8 cellular contexts compared by ENCODE assay signal in the genomic region with DNA sequence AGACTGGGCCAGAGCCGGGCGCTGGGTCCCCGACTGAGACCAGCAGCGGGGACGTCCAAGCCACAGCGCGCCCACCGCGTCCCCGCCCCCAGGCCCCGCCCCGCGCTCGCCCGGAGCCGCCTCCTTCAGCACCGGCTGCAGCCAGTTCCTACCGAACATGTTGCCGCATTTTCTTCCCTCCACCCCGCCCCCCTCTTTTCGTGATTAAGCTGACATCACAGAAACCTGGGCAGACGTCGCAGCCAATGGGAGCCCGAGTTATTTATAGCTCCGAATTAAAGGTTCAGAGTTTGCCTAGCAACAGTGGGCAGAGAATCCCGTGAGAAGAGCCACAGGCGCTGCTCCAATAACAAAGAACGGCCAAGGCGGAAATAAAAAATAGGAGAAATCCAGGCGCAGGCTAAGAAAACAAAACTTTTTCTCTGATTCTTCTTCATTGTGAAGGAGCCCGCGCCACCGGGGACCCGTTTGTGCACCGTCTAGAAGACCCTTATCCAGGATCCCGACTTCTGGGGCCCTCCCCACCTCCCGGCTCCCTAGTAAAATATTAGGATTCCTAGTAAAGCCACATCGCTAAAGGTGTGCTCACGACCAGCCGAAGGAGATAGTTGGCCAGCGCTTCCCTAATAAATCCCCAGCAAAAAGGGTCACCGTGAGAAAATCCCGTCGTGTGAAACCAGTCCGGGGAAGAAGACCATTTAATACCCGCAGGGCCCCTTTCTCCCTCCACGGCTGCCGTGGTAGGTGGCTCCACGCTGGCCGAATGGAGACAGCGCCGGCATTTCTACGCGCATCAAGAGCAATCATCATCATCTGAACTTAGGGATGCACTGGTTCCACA.
A peak's percentile ranks its signal among the peaks of the same experiment; 100 is the strongest.
DNase-seq lines count a peak whose midpoint lies in the region; ATAC-seq, FAIRE-seq and TF ChIP-seq lines count a peak whose summit lies in the region.

No MANE protein-coding gene starts in this region.

- intact Hi-C loops in natural killer cell (cut with micrococcal nuclease): loop anchor here (1.0 to 2.0 kb wide), 3 partner anchors 161 to 323 kb away; no protein-coding TSS in a partner anchor

- no peak for TF ChIP-seq CTCF in D721Med (IDR thresholded peaks at IDR 0.05; ENCODE audit: insufficient read depth, missing control alignments)
- TF ChIP-seq CTCF in natural killer cell (IDR thresholded peaks at IDR 0.05): no peak

- no peaks in the 10 kb centered on the region for H3K27me3 Mint-ChIP-seq in natural killer cell (ENCODE audit: low read depth in 2 of 2)
- H3K27me3 Mint-ChIP-seq in stimulated activated memory B cell treated with anti-CD40 and anti-IgM and Interleukin-4, amounts not matched to agents 10 μg/mL and 1 μg/mL and 100 μg/mL, for 72 hours: peaks cover 24% of the 10 kb centered on the region

- ATAC-seq in natural killer cell: peak; percentile 87 to 95 (median 89)
- ATAC-seq in stimulated activated memory B cell treated with anti-CD40 and anti-IgM and Interleukin-4, amounts not matched to agents 10 μg/mL and 1 μg/mL and 100 μg/mL, for 72 hours: peak; percentile 92

- H3K27me3 ChIP-seq in SJCRH30: no peaks in the 10 kb centered on the region

- H3K9me3 Mint-ChIP-seq in natural killer cell: no peaks in the 10 kb centered on the region
- H3K9me3 Mint-ChIP-seq in stimulated activated memory B cell treated with anti-CD40 and anti-IgM and Interleukin-4, amounts not matched to agents 10 μg/mL and 1 μg/mL and 100 μg/mL, for 72 hours: no peaks in the 10 kb centered on the region

- H3K36me3 ChIP-seq in SJCRH30: peaks cover 6% of the 10 kb centered on the region

- peak; percentile 38 for FAIRE-seq in D721Med (lab: Jason Lieb, UNC)

- peak overlapping the region; percentile 85 for H3K27ac ChIP-seq in SJCRH30

- DNase-seq in D721Med (ENCODE audit: insufficient read length, low spot score): peak; percentile 65
- peak; percentile 52 for DNase-seq in GOT3 (lab: John Stamatoyannopoulos, UW)
- DNase-seq in MV-4-11 (lab: John Stamatoyannopoulos, UW): peak; percentile 95
- DNase-seq in SJCRH30: peak; percentile 97 to 98
- DNase-seq in activated gamma-delta T cell treated with anti-CD3 and anti-CD28 coated beads, Interleukin-2, amount 50 U/mL, for 16 hours (ENCODE audit: low read depth): peak; percentile 88
- peak; percentile 96 for DNase-seq in fibroblast of the conjunctiva (ENCODE audit: low read depth)
- peak; percentile 86 for DNase-seq in natural killer cell

- H3K4me1 Mint-ChIP-seq in natural killer cell: peaks cover 33 to 35% of the 10 kb centered on the region in 2 donors
- H3K4me1 Mint-ChIP-seq in stimulated activated memory B cell treated with anti-CD40 and anti-IgM and Interleukin-4, amounts not matched to agents 10 μg/mL and 1 μg/mL and 100 μg/mL, for 72 hours: peaks cover 36% of the 10 kb centered on the region

- peak overlapping the region; percentile 80 for H3K4me3 ChIP-seq in SJCRH30

- peak overlapping the region; percentile 86 to 94 for H3K27ac Mint-ChIP-seq in natural killer cell
- H3K27ac Mint-ChIP-seq in stimulated activated memory B cell treated with anti-CD40 and anti-IgM and Interleukin-4, amounts not matched to agents 10 μg/mL and 1 μg/mL and 100 μg/mL, for 72 hours: peak overlapping the region; percentile 72

- no peaks in the 10 kb centered on the region for H3K4me1 ChIP-seq in SJCRH30

- no peaks in the 10 kb centered on the region for H3K9me3 ChIP-seq in SJCRH30 (replicated peaks)

- H3K36me3 Mint-ChIP-seq in natural killer cell: no peaks in the 10 kb centered on the region
- H3K36me3 Mint-ChIP-seq in stimulated activated memory B cell treated with anti-CD40 and anti-IgM and Interleukin-4, amounts not matched to agents 10 μg/mL and 1 μg/mL and 100 μg/mL, for 72 hours: peaks cover 11% of the 10 kb centered on the region

- peak overlapping the region; percentile 92 for H3K4me3 Mint-ChIP-seq in natural killer cell
- peak overlapping the region; percentile 81 for H3K4me3 Mint-ChIP-seq in stimulated activated memory B cell treated with anti-CD40 and anti-IgM and Interleukin-4, amounts not matched to agents 10 μg/mL and 1 μg/mL and 100 μg/mL, for 72 hours

Comparison
In these comparisons a context has a peak if more than half of its experiments do, and no peak if none do; other contexts are left out.
1. Peak in every context shown above with its lines: DNase-seq, ATAC-seq, H3K4me3 ChIP-seq and H3K27ac ChIP-seq.